Comparison of ENCODE assay signal across 19 cellular contexts in the genomic region with DNA sequence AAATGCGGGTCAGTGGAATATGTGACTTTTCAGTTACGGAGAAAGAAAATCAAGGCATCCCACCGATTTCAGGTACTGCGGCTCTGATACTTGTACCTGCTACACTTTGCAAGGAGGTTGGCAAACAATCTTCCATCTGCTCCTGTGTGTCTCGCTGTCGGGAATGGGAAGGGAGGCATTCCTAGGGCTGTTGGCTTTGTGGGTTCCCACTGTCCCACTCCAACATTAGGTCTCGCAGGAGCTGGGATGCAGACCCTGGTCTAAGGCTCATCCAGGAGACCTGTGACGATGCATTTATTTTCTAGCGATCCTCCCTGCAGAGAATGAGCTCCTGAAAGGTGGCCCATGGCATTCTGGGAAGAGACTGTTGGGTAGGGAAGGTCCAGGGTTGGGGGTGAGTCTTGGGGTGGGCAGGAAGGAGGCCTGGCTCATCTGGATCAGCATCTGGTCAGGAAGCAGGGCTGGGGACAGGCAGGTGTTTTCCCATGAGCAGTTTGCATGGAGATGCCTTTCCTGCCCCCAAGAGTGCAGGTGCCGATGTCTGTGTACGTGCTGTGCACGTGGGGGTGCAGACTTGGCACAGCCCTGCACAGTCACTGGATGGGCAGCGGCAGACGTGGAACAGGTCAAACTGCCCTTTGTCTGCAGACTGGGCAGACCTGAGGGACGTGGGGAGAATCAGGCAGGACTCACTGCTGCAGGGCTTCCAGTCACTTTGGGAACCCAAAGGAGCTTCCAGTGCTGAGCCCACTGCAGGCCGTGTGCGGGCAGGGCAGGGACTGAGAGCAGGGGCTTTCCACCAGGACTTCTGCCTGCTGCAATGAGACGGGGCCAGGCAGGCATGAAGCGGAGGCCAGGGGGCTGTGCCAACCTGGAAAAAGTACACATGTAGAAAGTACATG.
DNase-seq lines count a peak whose midpoint lies in the region; ATAC-seq and TF ChIP-seq lines count a peak whose summit lies in the region.
"Had no signal": no experiment of that assay in that cellular context is flagged by ENCODE, and none has a peak within 500 bp of the region (broad histone marks: within the 10 kb centered on the region; RNA-seq: fewer than 3 reads in every experiment).

No MANE protein-coding gene starts in this region.

- TF ChIP-seq CTCF in colonic mucosa (IDR thresholded peaks at IDR 0.05) (no peak), neural progenitor cell (IDR thresholded peaks at IDR 0.05) (no peak), transverse colon (IDR thresholded peaks at IDR 0.05) (no peak)

- ATAC-seq in left ventricle myocardium superior: no peak
- ATAC-seq in activated CD4-positive, alpha-beta T cell treated with anti-CD3 and anti-CD28 coated beads for 36 hours: no peak

- POLR2A ChIA-PET in activated CD4-positive, alpha-beta T cell treated with anti-CD3 and anti-CD28 coated beads for 36 hours (lab: Charles Lee): no interaction called here

- H3K9me3 ChIP-seq in colonic mucosa (no peaks in the 10 kb centered on the region), neural progenitor cell (ENCODE audit: low read depth) (no peaks in the 10 kb centered on the region), transverse colon (no peaks in the 10 kb centered on the region)
- H3K9me3 ChIP-seq: MG63 had no signal

- H3K36me3 ChIP-seq in colonic mucosa: no peaks in the 10 kb centered on the region
- no peaks in the 10 kb centered on the region for H3K36me3 ChIP-seq in neural progenitor cell
- H3K36me3 ChIP-seq in transverse colon: no peaks in the 10 kb centered on the region
- H3K36me3 ChIP-seq: MG63 had no signal

- no peaks in the 10 kb centered on the region for H3F3A ChIP-seq in neural progenitor cell (ENCODE audit: low read depth)

- no peak overlapping the region for H3K4me3 ChIP-seq in colonic mucosa
- H3K4me3 ChIP-seq in neural progenitor cell: no peak overlapping the region
- no peak overlapping the region for H3K4me3 ChIP-seq in transverse colon
- H3K4me3 ChIP-seq: GM23248, MG63, SK-N-MC had no signal

- TF ChIP-seq POLR2A in transverse colon (IDR thresholded peaks at IDR 0.05): no peak

- H3K4me1 ChIP-seq in colonic mucosa (no peaks in the 10 kb centered on the region), neural progenitor cell (no peaks in the 10 kb centered on the region), transverse colon (no peaks in the 10 kb centered on the region)

- in situ Hi-C loops in transverse colon (cut with MboI; ENCODE audit: low pct_ligation_motif_present in 1 of 4, low pct_unique_long_range_greater_than_20kb in 1 of 4, low sequenced_read_pairs in 3 of 4): loop anchor here (10.0 to 25.0 kb wide), 2 partner anchors 964 to 972 kb away; no protein-coding TSS in a partner anchor

- CTCF ChIA-PET in activated CD4-positive, alpha-beta T cell treated with anti-CD3 and anti-CD28 coated beads for 36 hours (lab: Charles Lee): interaction anchor here (0.7 kb wide), 1 partner anchor 10 kb away, joined by 3 read pairs; no protein-coding TSS in a partner anchor

- H2AFZ ChIP-seq in neural progenitor cell (replicated peaks): no peak overlapping the region
- H2AFZ ChIP-seq: GM23248 had no signal

- peak overlapping the region; percentile 29 for H3K27ac Mint-ChIP-seq in neural progenitor cell
- no peak overlapping the region for H3K27ac Mint-ChIP-seq in activated CD4-positive, alpha-beta T cell treated with anti-CD3 and anti-CD28 coated beads for 36 hours
- no peak overlapping the region for H3K27ac Mint-ChIP-seq in immature natural killer cell
- H3K27ac Mint-ChIP-seq: CD14-positive monocyte had no signal

- DNase-seq in cardiac septum (ENCODE audit: low spot score) (peak; percentile 33), left ventricle myocardium superior (no peak), colonic mucosa (peak; percentile 4), neural progenitor cell (ENCODE audit: low spot score) (no peak), DMS114 treated with DMSO at 0.1 percent for 48 hours (lab: John Stamatoyannopoulos, UW; ENCODE audit: unreplicated experiment) (no peak), immature natural killer cell (no peak), transverse colon (no peak)
- DNase-seq in activated CD4-positive, alpha-beta T cell treated with anti-CD3 and anti-CD28 coated beads for 36 hours: no peak
- DNase-seq: COR-L47, EL, GM23248, MG63, NCI-H146, NCI-H2081 treated with DMSO at 0.1 percent for 48 hours, NCI-H345, NCI-H526 treated with DMSO at 0.1 percent for 48 hours, Right ventricle myocardium superior had no signal

- intact Hi-C loops in cardiac septum (cut with DNase I): loop anchor here (2.0 to 10.0 kb wide), 3 partner anchors 972 to 1402 kb away; no protein-coding TSS in a partner anchor
- intact Hi-C loops in left ventricle myocardium superior (cut with micrococcal nuclease): loop anchor here (10.0 kb wide), 1 partner anchor 972 kb away; no protein-coding TSS in a partner anchor
- intact Hi-C loops in colonic mucosa (cut with DNase I): loop anchor here (5.0 kb wide), 2 partner anchors 974 to 1134 kb away; no protein-coding TSS in a partner anchor
- intact Hi-C loops in activated CD4-positive, alpha-beta T cell treated with anti-CD3 and anti-CD28 coated beads for 36 hours (cut with DNase I, micrococcal nuclease): loop anchor here in 1 of 2 experiments (10.0 kb wide), 2 partner anchors 972 to 1132 kb away; no protein-coding TSS in a partner anchor
- intact Hi-C loops in transverse colon (cut with DNase I; ENCODE audit: low total_unique reads): no loop called here

- no peak for TF ChIP-seq EP300 in transverse colon (IDR thresholded peaks at IDR 0.05; ENCODE audit: low read depth)

- H3K9ac ChIP-seq in colonic mucosa (ENCODE audit: low read depth in 2 of 2, low read length in 2 of 2) (no peak overlapping the region), neural progenitor cell (no peak overlapping the region)
- H3K9ac ChIP-seq: GM23248 had no signal

- 72 to 76% methylated on average over 4 to 18 of the region's 19 CpGs for WGBS in transverse colon (ENCODE audit: low coverage in 1 of 2), 2 donors

- H3K36me3 Mint-ChIP-seq in neural progenitor cell (no peaks in the 10 kb centered on the region), immature natural killer cell (no peaks in the 10 kb centered on the region)
- H3K36me3 Mint-ChIP-seq in activated CD4-positive, alpha-beta T cell treated with anti-CD3 and anti-CD28 coated beads for 36 hours (ENCODE audit: low read depth): no peaks in the 10 kb centered on the region
- H3K36me3 Mint-ChIP-seq: CD14-positive monocyte had no signal

- no peak overlapping the region for H3K27ac ChIP-seq in colonic mucosa
- no peak overlapping the region for H3K27ac ChIP-seq in neural progenitor cell
- no peak overlapping the region for H3K27ac ChIP-seq in transverse colon
- H3K27ac ChIP-seq: GM23248, SK-N-MC had no signal

- H3K27me3 ChIP-seq in colonic mucosa (no peaks in the 10 kb centered on the region), neural progenitor cell (no peaks in the 10 kb centered on the region), transverse colon (peaks cover 3% of the 10 kb centered on the region)
- H3K27me3 ChIP-seq: MG63 had no signal

- no peaks in the 10 kb centered on the region for H4K20me1 ChIP-seq in neural progenitor cell (ENCODE audit: low read depth)

- H3K4me3 Mint-ChIP-seq in neural progenitor cell (no peak overlapping the region), immature natural killer cell (no peak overlapping the region)
- H3K4me3 Mint-ChIP-seq in activated CD4-positive, alpha-beta T cell treated with anti-CD3 and anti-CD28 coated beads for 36 hours: no peak overlapping the region
- H3K4me3 Mint-ChIP-seq: CD14-positive monocyte had no signal

- peaks cover 17% of the 10 kb centered on the region for H3K27me3 Mint-ChIP-seq in neural progenitor cell (ENCODE audit: insufficient read depth, low read depth)
- peaks cover 2% of the 10 kb centered on the region for H3K27me3 Mint-ChIP-seq in activated CD4-positive, alpha-beta T cell treated with anti-CD3 and anti-CD28 coated beads for 36 hours
- peaks cover 0 to 7% (median 4%) of the 10 kb centered on the region in 3 donors for H3K27me3 Mint-ChIP-seq in immature natural killer cell (ENCODE audit: low read depth in 3 of 3)

- no peaks in the 10 kb centered on the region for H3K9me3 Mint-ChIP-seq in neural progenitor cell
- no peaks in the 10 kb centered on the region for H3K9me3 Mint-ChIP-seq in activated CD4-positive, alpha-beta T cell treated with anti-CD3 and anti-CD28 coated beads for 36 hours (ENCODE audit: low read depth)
- no peaks in the 10 kb centered on the region for H3K9me3 Mint-ChIP-seq in immature natural killer cell

- H3K79me2 ChIP-seq in neural progenitor cell (ENCODE audit: low read depth): no peaks in the 10 kb centered on the region

- no peak overlapping the region for H3K4me2 ChIP-seq in neural progenitor cell

- H3K4me1 Mint-ChIP-seq in neural progenitor cell (no peaks in the 10 kb centered on the region), immature natural killer cell (no peaks in the 10 kb centered on the region)
- no peaks in the 10 kb centered on the region for H3K4me1 Mint-ChIP-seq in activated CD4-positive, alpha-beta T cell treated with anti-CD3 and anti-CD28 coated beads for 36 hours
- H3K4me1 Mint-ChIP-seq: CD14-positive monocyte had no signal

Comparison
In these comparisons a context has a peak if more than half of its experiments do, and no peak if none do; other contexts are left out.
1. DNase-seq: peak in cardiac septum (single experiment) and colonic mucosa (single experiment); none in left ventricle myocardium superior (single experiment), neural progenitor cell (single experiment), activated CD4-positive, alpha-beta T cell treated with anti-CD3 and anti-CD28 coated beads for 36 hours (single experiment), DMS114 treated with DMSO at 0.1 percent for 48 hours (single experiment), immature natural killer cell (0 of 3) and transverse colon (single experiment).